ENCODE assay signal across 16 cellular contexts in the genomic region with DNA sequence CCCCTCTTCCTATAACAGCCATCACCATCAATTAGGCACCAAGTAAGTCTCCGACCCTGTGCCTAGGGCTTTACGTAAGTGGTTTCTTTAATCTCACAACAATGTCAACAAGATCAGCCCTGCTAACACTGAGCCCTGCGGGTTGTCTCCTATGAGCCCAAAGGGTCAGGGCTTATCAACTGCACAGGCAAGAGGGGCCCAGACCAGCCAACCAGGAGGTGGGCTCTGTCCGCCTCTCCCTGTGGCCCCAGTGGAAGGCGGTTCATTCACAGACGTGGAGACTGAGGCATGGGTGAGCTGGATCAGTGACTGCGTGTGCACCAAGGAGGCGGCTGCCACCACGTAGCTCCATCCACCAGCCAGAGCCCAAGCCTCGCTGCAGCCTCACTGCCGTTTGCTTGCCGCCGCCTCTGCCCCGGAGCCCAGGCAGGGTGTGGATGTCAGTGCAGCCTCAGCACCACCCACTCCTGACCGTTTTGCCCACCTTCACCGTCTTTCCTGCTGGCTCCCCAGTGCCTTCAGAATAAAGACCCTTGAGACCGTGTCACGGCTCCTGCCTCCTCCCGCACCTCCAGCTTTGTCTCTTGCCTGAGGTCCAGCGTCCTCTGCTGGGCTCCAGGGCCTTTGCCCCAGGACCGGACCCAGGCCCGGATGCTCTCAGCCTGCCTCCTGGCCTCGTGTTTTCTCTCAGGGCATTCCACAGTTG.
A peak's percentile ranks its signal among the peaks of the same experiment; 100 is the strongest.
DNase-seq lines count a peak whose midpoint lies in the region; ATAC-seq, FAIRE-seq and TF ChIP-seq lines count a peak whose summit lies in the region.
"Had no signal": no experiment of that assay in that cellular context is flagged by ENCODE, and none has a peak within 500 bp of the region (broad histone marks: within the 10 kb centered on the region; RNA-seq: fewer than 3 reads in every experiment).

No MANE protein-coding gene starts in this region.

- TF ChIP-seq POLR2A in HepG2 (IDR thresholded peaks at IDR 0.05; ENCODE audit: insufficient read depth in 1 of 2, low read depth in 2 of 2, low read length in 2 of 2) (no peak), testis (IDR thresholded peaks at IDR 0.05) (no peak)

- no peaks in the 10 kb centered on the region for H3K79me2 ChIP-seq in HepG2 (ENCODE audit: insufficient read depth, low read length)
- H3K79me2 ChIP-seq: hepatocyte had no signal

- H3K27ac ChIP-seq in WERI-Rb-1 (no peak overlapping the region), HepG2 (ENCODE audit: extremely low read length, insufficient read depth, low read length) (no peak overlapping the region), testis (no peak overlapping the region)
- H3K27ac ChIP-seq: hepatocyte had no signal

- no peaks in the 10 kb centered on the region; the same call in 1 of the 2 replicates for H4K20me1 ChIP-seq in HepG2 (ENCODE audit: insufficient read depth, low read length)

- peak; percentile 5 to 12 for DNase-seq in activated T-cell treated with anti-CD3 and anti-CD28 coated beads, Interleukin-2, amount 50 U/mL, for 48 hours
- DNase-seq in activated T-cell treated with anti-CD3 and anti-CD28 coated beads, Interleukin-2, amount 50 U/mL, for 1 hour: no peak
- peak; percentile 27 for DNase-seq in WERI-Rb-1
- no peak for DNase-seq in HepG2 (ENCODE audit: low spot score)
- DNase-seq in testis: peak; percentile 9
- no peak for DNase-seq in cerebellum (ENCODE audit: low spot score)
- no peak for DNase-seq in stimulated activated CD4-positive, alpha-beta T cell treated with anti-CD3 and anti-CD28 coated beads, Interleukin-2, amount 100 ng/mL, for 48 hours
- DNase-seq in SHP77 treated with DMSO at 0.1 percent for 48 hours (lab: John Stamatoyannopoulos, UW): no peak
- DNase-seq: DMS53; NCI-H1436 treated with DMSO at 0.1 percent for 48 hours; NCI-H2171 treated with DMSO at 0.1 percent for 48 hours; stimulated activated CD4-positive, alpha-beta T cell treated with anti-CD3 and anti-CD28 coated beads, Interleukin-12 subunit alpha, Interleukin-12 subunit beta, amount 100 ng/mL, for 4 hours had no signal

- no TSS peak for BruUV-seq in HepG2 (replicated peaks; lab: Mats Ljungman, UMichigan)

- peak; percentile 35; the same call in 2 of the 3 replicates for ATAC-seq in HepG2
- ATAC-seq: naive thymus-derived CD8-positive, alpha-beta T cell; WTC11 had no signal

- WGBS in HepG2 (ENCODE audit: low lambda C conversion rate): 22% methylated on average over 17 of the region's 23 CpGs
- WGBS in testis, 2 donors: 94% methylated on average over 23 of the region's 23 CpGs

- no peaks in the 10 kb centered on the region for H3K27me3 ChIP-seq in WERI-Rb-1 (ENCODE audit: insufficient read depth, low read depth, severe bottlenecking)
- peaks cover 15 to 62% of the 10 kb centered on the region in 2 experiments; a peak in 4 of 5 replicates for H3K27me3 ChIP-seq in HepG2 (ENCODE audit: control insufficient read depth in 1 of 2, insufficient read depth in 2 of 2, low read length in 2 of 2)
- no peaks in the 10 kb centered on the region for H3K27me3 ChIP-seq in testis
- H3K27me3 ChIP-seq: hepatocyte had no signal

- no peak for TF ChIP-seq RAD21 in HepG2 (CRISPR knock-in tag; IDR thresholded peaks at IDR 0.05)

- CTCF ChIA-PET in HepG2 (lab: Yijun Ruan, JAX; ENCODE audit: low intra/inter-chr PET ratio, low total read pairs): no interaction called here

- H2AFZ ChIP-seq in HepG2 (ENCODE audit: low read length): no peak overlapping the region
- H2AFZ ChIP-seq: hepatocyte had no signal

- POLR2A ChIA-PET in HepG2 (lab: Yijun Ruan, JAX): no interaction called here

- no peak overlapping the region for H3K4me2 ChIP-seq in HepG2 (ENCODE audit: low read depth, low read length)
- H3K4me2 ChIP-seq: hepatocyte had no signal

- no peaks in the 10 kb centered on the region for H3K9me3 ChIP-seq in WERI-Rb-1 (ENCODE audit: severe bottlenecking)
- H3K9me3 ChIP-seq in HepG2 (ENCODE audit: low read length): no peaks in the 10 kb centered on the region
- no peaks in the 10 kb centered on the region for H3K9me3 ChIP-seq in testis

- H3K36me3 ChIP-seq in WERI-Rb-1: no peaks in the 10 kb centered on the region
- no peaks in the 10 kb centered on the region for H3K36me3 ChIP-seq in HepG2 (replicated peaks in 1 of 2; ENCODE audit: control insufficient read depth in 1 of 2, insufficient read depth in 2 of 2, low read length in 2 of 2)
- H3K36me3 ChIP-seq in testis (ENCODE audit: low read depth, missing control alignments): no peaks in the 10 kb centered on the region

- in situ Hi-C loops in HepG2 (cut with HindIII; ENCODE audit: extremely low pct_ligation_motif_present, low pct_unique_long_range_greater_than_20kb): no loop called here

- no peak overlapping the region for H3K4me3 ChIP-seq in WERI-Rb-1 (ENCODE audit: low read depth, low read length)
- no peak overlapping the region for H3K4me3 ChIP-seq in HepG2 (replicated peaks in 1 of 3; ENCODE audit: insufficient read depth in 1 of 3, low read depth in 2 of 3, low read length in 3 of 3)
- H3K4me3 ChIP-seq in testis: no peak overlapping the region
- H3K4me3 ChIP-seq: hepatocyte had no signal

- FAIRE-seq in HepG2 (lab: Jason Lieb, UNC): no peak
- FAIRE-seq: GM12892 had no signal

- H3K9ac ChIP-seq in HepG2 (ENCODE audit: insufficient read depth, low read depth, low read length): no peak overlapping the region

- H3K4me1 ChIP-seq in HepG2 (ENCODE audit: insufficient read depth, low read length) (no peaks in the 10 kb centered on the region), testis (no peaks in the 10 kb centered on the region)

- intact Hi-C loops in HepG2 (cut with micrococcal nuclease; ENCODE audit: unreplicated experiment): no loop called here
- intact Hi-C loops in testis (cut with DNase I; ENCODE audit: low total_unique reads): no loop called here

- TF ChIP-seq CTCF in WERI-Rb-1 (IDR thresholded peaks at IDR 0.05; ENCODE audit: low read depth, low read length) (no peak), HepG2 (CRISPR knock-in tag; IDR thresholded peaks at IDR 0.05) (no peak), testis (IDR thresholded peaks at IDR 0.05) (no peak)

- TF ChIP-seq EP300 in HepG2 (IDR thresholded peaks at IDR 0.05; ENCODE audit: low read depth in 2 of 2, low read length in 2 of 2): no peak
- no peak for TF ChIP-seq EP300 in HepG2 (CRISPR knock-in tag; IDR thresholded peaks at IDR 0.05; ENCODE audit: borderline replicate concordance)

TF ChIP-seq in HepG2, 621 proteins besides CTCF, POLR2A, EP300 and RAD21:
- TF ChIP-seq, protein P1, sequence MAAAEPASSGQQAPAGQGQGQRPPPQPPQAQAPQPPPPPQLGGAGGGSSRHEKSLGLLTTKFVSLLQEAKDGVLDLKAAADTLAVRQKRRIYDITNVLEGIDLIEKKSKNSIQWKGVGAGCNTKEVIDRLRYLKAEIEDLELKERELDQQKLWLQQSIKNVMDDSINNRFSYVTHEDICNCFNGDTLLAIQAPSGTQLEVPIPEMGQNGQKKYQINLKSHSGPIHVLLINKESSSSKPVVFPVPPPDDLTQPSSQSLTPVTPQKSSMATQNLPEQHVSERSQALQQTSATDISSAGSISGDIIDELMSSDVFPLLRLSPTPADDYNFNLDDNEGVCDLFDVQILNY (CRISPR knock-in tag; conservative IDR thresholded peaks at IDR 0.05): no peak

Comparison
In these comparisons a context has a peak if more than half of its experiments do, and no peak if none do; other contexts are left out.
1. DNase-seq: peak in activated T-cell treated with anti-CD3 and anti-CD28 coated beads, Interleukin-2, amount 50 U/mL, for 48 hours (2 of 2), WERI-Rb-1 (single experiment) and testis (single experiment); none in activated T-cell treated with anti-CD3 and anti-CD28 coated beads, Interleukin-2, amount 50 U/mL, for 1 hour (single experiment), HepG2 (single experiment), cerebellum (single experiment), stimulated activated CD4-positive, alpha-beta T cell treated with anti-CD3 and anti-CD28 coated beads, Interleukin-2, amount 100 ng/mL, for 48 hours (0 of 2) and SHP77 treated with DMSO at 0.1 percent for 48 hours (single experiment).